ENCODE assay signal across 22 cellular contexts in genomic region chr1:7932524-7933149, GRCh38. TPM values are rescaled to one million over a fixed set of nuclear protein-coding genes. Genes with fewer than 3 reads are reported as not detected.
DNase-seq lines count a peak whose midpoint lies in the region; ATAC-seq and TF ChIP-seq lines count a peak whose summit lies in the region.
"Had no signal": no experiment of that assay in that cellular context is flagged by ENCODE, and none has a peak within 500 bp of the region (broad histone marks: within the 10 kb centered on the region; RNA-seq: fewer than 3 reads in every experiment).

No MANE protein-coding gene starts in this region.

- H3K27me3 Mint-ChIP-seq in activated CD8-positive, alpha-beta T cell treated with anti-CD3 and anti-CD28 coated beads for 36 hours, result no peaks in the 10 kb centered on the region
- H3K27me3 Mint-ChIP-seq in activated CD8-positive, alpha-beta T cell treated with anti-CD3 and anti-CD28 coated beads, Interleukin-2, amount 10 ng/mL, durations not matched to agents 7 days and 5 days (ENCODE audit: low read depth), result no peaks in the 10 kb centered on the region
- peaks cover 14% of the 10 kb centered on the region for H3K27me3 Mint-ChIP-seq in WTC11 (ENCODE audit: low read depth)
- H3K27me3 Mint-ChIP-seq in natural killer cell treated with Interleukin-12 subunit alpha and Interleukin-12 subunit beta and Interleukin-15 and Interleukin-18, amount 100 ng/mL, for 72 hours, result no peaks in the 10 kb centered on the region

- no peak for TF ChIP-seq CTCF in activated CD8-positive, alpha-beta T cell treated with anti-CD3 and anti-CD28 coated beads for 36 hours (IDR thresholded peaks at IDR 0.05)
- TF ChIP-seq CTCF in HEK293 (tag by site-specific recombination; IDR thresholded peaks at IDR 0.05) (no peak), WTC11 (IDR thresholded peaks at IDR 0.05) (no peak)

- intact Hi-C loops in activated CD8-positive, alpha-beta T cell treated with anti-CD3 and anti-CD28 coated beads for 36 hours (cut with micrococcal nuclease), result no loop called here
- intact Hi-C loops in posterior cingulate gyrus (cut with DNase I), result no loop called here

- CTCF ChIA-PET in activated CD8-positive, alpha-beta T cell treated with anti-CD3 and anti-CD28 coated beads for 36 hours (lab: Charles Lee), result interaction anchor here (0.8 to 1.0 kb wide), 2 partner anchors 7 to 10 kb away, joined by 3 read pairs; partner anchors contain the start of gene TNFRSF9
- CTCF ChIA-PET in activated CD8-positive, alpha-beta T cell treated with anti-CD3 and anti-CD28 coated beads, Interleukin-2, amount 10 ng/mL, durations not matched to agents 7 days and 5 days (lab: Charles Lee), result interaction anchor here (0.7 to 2.5 kb wide), 2 partner anchors 8 to 124 kb away, joined by 3 to 16 read pairs; partner anchors contain the start of gene TNFRSF9
- CTCF ChIA-PET in HEK293 (lab: Yijun Ruan, JAX) (interaction anchor here (0.7 to 0.9 kb wide), 2 partner anchors 41 to 181 kb away, joined by 3 to 5 read pairs; no protein-coding TSS in a partner anchor), WTC11 (lab: Charles Lee) (no interaction called here)

- peaks cover 93% of the 10 kb centered on the region for H3K36me3 Mint-ChIP-seq in activated CD8-positive, alpha-beta T cell treated with anti-CD3 and anti-CD28 coated beads for 36 hours (ENCODE audit: low read depth)
- H3K36me3 Mint-ChIP-seq in activated CD8-positive, alpha-beta T cell treated with anti-CD3 and anti-CD28 coated beads, Interleukin-2, amount 10 ng/mL, durations not matched to agents 7 days and 5 days (ENCODE audit: low read depth), result no peaks in the 10 kb centered on the region
- H3K36me3 Mint-ChIP-seq in WTC11, result no peaks in the 10 kb centered on the region
- peaks cover 25% of the 10 kb centered on the region for H3K36me3 Mint-ChIP-seq in natural killer cell treated with Interleukin-12 subunit alpha and Interleukin-12 subunit beta and Interleukin-15 and Interleukin-18, amount 100 ng/mL, for 72 hours

- H3K27ac Mint-ChIP-seq in activated CD8-positive, alpha-beta T cell treated with anti-CD3 and anti-CD28 coated beads for 36 hours, result peak overlapping the region; percentile 93
- H3K27ac Mint-ChIP-seq in activated CD8-positive, alpha-beta T cell treated with anti-CD3 and anti-CD28 coated beads, Interleukin-2, amount 10 ng/mL, durations not matched to agents 7 days and 5 days, result no peak overlapping the region
- no peak overlapping the region for H3K27ac Mint-ChIP-seq in WTC11
- H3K27ac Mint-ChIP-seq in natural killer cell treated with Interleukin-12 subunit alpha and Interleukin-12 subunit beta and Interleukin-15 and Interleukin-18, amount 100 ng/mL, for 72 hours, result peak overlapping the region; percentile 86 to 92
- H3K27ac Mint-ChIP-seq: activated naive CD4-positive, alpha-beta T cell treated with anti-CD3 and anti-CD28 coated beads for 36 hours had no signal

- H3K4me1 ChIP-seq in HEK293 (ENCODE audit: control insufficient read depth, insufficient read depth, low read length), result no peaks in the 10 kb centered on the region

- H3K27ac ChIP-seq in HEK293 (ENCODE audit: extremely low read depth, low read depth, low read length), result no peak overlapping the region
- H3K27ac ChIP-seq: C4-2B had no signal

- H3K4me1 Mint-ChIP-seq in activated CD8-positive, alpha-beta T cell treated with anti-CD3 and anti-CD28 coated beads for 36 hours (ENCODE audit: low read depth), result peaks cover 75% of the 10 kb centered on the region
- H3K4me1 Mint-ChIP-seq in activated CD8-positive, alpha-beta T cell treated with anti-CD3 and anti-CD28 coated beads, Interleukin-2, amount 10 ng/mL, durations not matched to agents 7 days and 5 days (ENCODE audit: low read depth), result peaks cover 37% of the 10 kb centered on the region
- H3K4me1 Mint-ChIP-seq in WTC11, result no peaks in the 10 kb centered on the region
- peaks cover 48 to 69% of the 10 kb centered on the region in 2 donors for H3K4me1 Mint-ChIP-seq in natural killer cell treated with Interleukin-12 subunit alpha and Interleukin-12 subunit beta and Interleukin-15 and Interleukin-18, amount 100 ng/mL, for 72 hours (ENCODE audit: low read depth in 2 of 2)

- DNase-seq in activated CD8-positive, alpha-beta T cell treated with anti-CD3 and anti-CD28 coated beads for 36 hours, result no peak
- no peak for DNase-seq in activated CD8-positive, alpha-beta T cell treated with anti-CD3 and anti-CD28 coated beads, Interleukin-2, amount 10 ng/mL, durations not matched to agents 7 days and 5 days
- DNase-seq in WTC11 (ENCODE audit: low spot score), result no peak
- no peak for DNase-seq in natural killer cell treated with Interleukin-12 subunit alpha and Interleukin-12 subunit beta and Interleukin-15 and Interleukin-18, amount 100 ng/mL, for 72 hours (ENCODE audit: low spot score)
- no peak for DNase-seq in posterior cingulate gyrus
- DNase-seq: activated CD4-positive, alpha-beta T cell treated with anti-CD3 and anti-CD28 coated beads for 48 hours; activated CD8-positive, alpha-beta memory T cell treated with anti-CD3 and anti-CD28 coated beads, Interleukin-2, amount 50 U/mL, for 4 hours; activated naive CD4-positive, alpha-beta T cell treated with anti-CD3 and anti-CD28 coated beads for 36 hours; EL; glutamatergic neuron; IMR-90; left cardiac atrium; NCI-H1105 treated with DMSO at 0.1 percent for 48 hours; NCI-H2107; NCI-H524 treated with DMSO at 0.1 percent for 48 hours; right cardiac atrium; SIG-M5 had no signal

- no peaks in the 10 kb centered on the region for H3K36me3 ChIP-seq in HEK293 (ENCODE audit: control insufficient read depth in 2 of 2, insufficient read depth in 1 of 2, low read length in 2 of 2)

- POLR2A ChIA-PET in activated CD8-positive, alpha-beta T cell treated with anti-CD3 and anti-CD28 coated beads for 36 hours (lab: Charles Lee), result interaction anchor here (0.6 to 3.1 kb wide), 6 partner anchors 8 to 898 kb away, joined by 3 to 32 read pairs (median 4); partner anchors contain the start of gene TNFRSF9
- POLR2A ChIA-PET in activated CD8-positive, alpha-beta T cell treated with anti-CD3 and anti-CD28 coated beads, Interleukin-2, amount 10 ng/mL, durations not matched to agents 7 days and 5 days (lab: Charles Lee), result no interaction called here
- POLR2A ChIA-PET in HEK293 (lab: Yijun Ruan, JAX) (no interaction called here), WTC11 (lab: Charles Lee) (no interaction called here)

- H3K4me3 ChIP-seq in HEK293 (ENCODE audit: low read depth, low read length), result no peak overlapping the region

- ATAC-seq in activated CD8-positive, alpha-beta T cell treated with anti-CD3 and anti-CD28 coated beads for 36 hours, result no peak
- no peak for ATAC-seq in activated CD8-positive, alpha-beta T cell treated with anti-CD3 and anti-CD28 coated beads, Interleukin-2, amount 10 ng/mL, durations not matched to agents 7 days and 5 days
- ATAC-seq in WTC11, result peak; percentile 44; the same call in 1 of the 2 replicates
- no peak for ATAC-seq in natural killer cell treated with Interleukin-12 subunit alpha and Interleukin-12 subunit beta and Interleukin-15 and Interleukin-18, amount 100 ng/mL, for 72 hours
- no peak for ATAC-seq in HG03039 (IDR thresholded peaks at IDR 0.05; ENCODE audit: unreplicated experiment)
- no peak for ATAC-seq in GM18867 (IDR thresholded peaks at IDR 0.05; ENCODE audit: unreplicated experiment)
- ATAC-seq: left cardiac atrium, right cardiac atrium had no signal

- no peaks in the 10 kb centered on the region for H3K9me3 Mint-ChIP-seq in activated CD8-positive, alpha-beta T cell treated with anti-CD3 and anti-CD28 coated beads for 36 hours
- H3K9me3 Mint-ChIP-seq in activated CD8-positive, alpha-beta T cell treated with anti-CD3 and anti-CD28 coated beads, Interleukin-2, amount 10 ng/mL, durations not matched to agents 7 days and 5 days (ENCODE audit: insufficient read depth), result no peaks in the 10 kb centered on the region
- H3K9me3 Mint-ChIP-seq in WTC11, result no peaks in the 10 kb centered on the region
- no peaks in the 10 kb centered on the region for H3K9me3 Mint-ChIP-seq in natural killer cell treated with Interleukin-12 subunit alpha and Interleukin-12 subunit beta and Interleukin-15 and Interleukin-18, amount 100 ng/mL, for 72 hours
- H3K9me3 Mint-ChIP-seq: activated naive CD4-positive, alpha-beta T cell treated with anti-CD3 and anti-CD28 coated beads for 36 hours; central memory CD8-positive, alpha-beta T cell had no signal

- H3K4me3 Mint-ChIP-seq in activated CD8-positive, alpha-beta T cell treated with anti-CD3 and anti-CD28 coated beads for 36 hours, result peak overlapping the region; percentile 55
- no peak overlapping the region for H3K4me3 Mint-ChIP-seq in activated CD8-positive, alpha-beta T cell treated with anti-CD3 and anti-CD28 coated beads, Interleukin-2, amount 10 ng/mL, durations not matched to agents 7 days and 5 days
- H3K4me3 Mint-ChIP-seq in WTC11, result no peak overlapping the region
- H3K4me3 Mint-ChIP-seq in natural killer cell treated with Interleukin-12 subunit alpha and Interleukin-12 subunit beta and Interleukin-15 and Interleukin-18, amount 100 ng/mL, for 72 hours, result peak overlapping the region; percentile 56
- H3K4me3 Mint-ChIP-seq: activated naive CD4-positive, alpha-beta T cell treated with anti-CD3 and anti-CD28 coated beads for 36 hours; central memory CD8-positive, alpha-beta T cell had no signal

- no peaks in the 10 kb centered on the region for H3K9me3 ChIP-seq in HEK293 (ENCODE audit: control insufficient read depth, insufficient read depth, low read depth, low read length)

TF ChIP-seq in HEK293, 187 proteins besides CTCF, POLR2A, EP300 and RAD21 (continues in another document):
- TF ChIP-seq ZNF426 (tag by site-specific recombination; IDR thresholded peaks at IDR 0.05) (no peak), ZNF473 (tag by site-specific recombination; IDR thresholded peaks at IDR 0.05) (no peak)

RNA-seq across cellular contexts. Expression of gene TNFRSF9, which starts 8.0 kb away (rescaled TPM):
- total RNA-seq in activated CD8-positive, alpha-beta T cell treated with anti-CD3 and anti-CD28 coated beads for 36 hours, result 100 to 1,000 TPM; 214 to 219 TPM
- 1 to 10 TPM in 1 of 2 experiments, under 1 TPM in 1; 0.94 to 1.3 TPM for total RNA-seq in activated CD8-positive, alpha-beta T cell treated with anti-CD3 and anti-CD28 coated beads, Interleukin-2, amount 10 ng/mL, durations not matched to agents 7 days and 5 days
- total RNA-seq in WTC11 (2021), result 0.11 to 0.14 TPM in 2 of 3 replicates, not detected in the other
- 100 to 1,000 TPM; 126 to 462 TPM for total RNA-seq in natural killer cell treated with Interleukin-12 subunit alpha and Interleukin-12 subunit beta and Interleukin-15 and Interleukin-18, amount 100 ng/mL, for 72 hours
- total RNA-seq: right cardiac atrium had no signal

RNA-seq across cellular contexts. Expression of gene PARK7, which starts 28.9 kb away (rescaled TPM):
- 100 to 1,000 TPM; 539 to 552 TPM for total RNA-seq in activated CD8-positive, alpha-beta T cell treated with anti-CD3 and anti-CD28 coated beads for 36 hours
- 100 to 1,000 TPM; 296 to 302 TPM for total RNA-seq in activated CD8-positive, alpha-beta T cell treated with anti-CD3 and anti-CD28 coated beads, Interleukin-2, amount 10 ng/mL, durations not matched to agents 7 days and 5 days
- 337 to 343 TPM (median 340 TPM) in 3 replicates for total RNA-seq in WTC11 (2021)
- total RNA-seq in natural killer cell treated with Interleukin-12 subunit alpha and Interleukin-12 subunit beta and Interleukin-15 and Interleukin-18, amount 100 ng/mL, for 72 hours, result 100 to 1,000 TPM; 417 to 446 TPM

Comparison
In these comparisons a context has a peak if more than half of its experiments do, and no peak if none do; other contexts are left out.
1. H3K27ac Mint-ChIP-seq: peak in activated CD8-positive, alpha-beta T cell treated with anti-CD3 and anti-CD28 coated beads for 36 hours (single experiment) and natural killer cell treated with Interleukin-12 subunit alpha and Interleukin-12 subunit beta and Interleukin-15 and Interleukin-18, amount 100 ng/mL, for 72 hours (2 of 2); none in activated CD8-positive, alpha-beta T cell treated with anti-CD3 and anti-CD28 coated beads, Interleukin-2, amount 10 ng/mL, durations not matched to agents 7 days and 5 days (single experiment) and WTC11 (single experiment).
2. H3K4me3 Mint-ChIP-seq: peak in activated CD8-positive, alpha-beta T cell treated with anti-CD3 and anti-CD28 coated beads for 36 hours (single experiment) and natural killer cell treated with Interleukin-12 subunit alpha and Interleukin-12 subunit beta and Interleukin-15 and Interleukin-18, amount 100 ng/mL, for 72 hours (single experiment); none in activated CD8-positive, alpha-beta T cell treated with anti-CD3 and anti-CD28 coated beads, Interleukin-2, amount 10 ng/mL, durations not matched to agents 7 days and 5 days (single experiment) and WTC11 (single experiment).
3. RNA of gene TNFRSF9, which starts 8.0 kb away (total RNA-seq): 126 to 462 TPM in natural killer cell treated with Interleukin-12 subunit alpha and Interleukin-12 subunit beta and Interleukin-15 and Interleukin-18, amount 100 ng/mL, for 72 hours and 214 to 219 TPM in activated CD8-positive, alpha-beta T cell treated with anti-CD3 and anti-CD28 coated beads for 36 hours; 0.94 to 1.3 TPM in activated CD8-positive, alpha-beta T cell treated with anti-CD3 and anti-CD28 coated beads, Interleukin-2, amount 10 ng/mL, durations not matched to agents 7 days and 5 days and 0.11 to 0.14 TPM in WTC11; every median in the first group is over 10 times any median in the second.